ENCODE assay signal across 14 cellular contexts in genomic region chr2:33158482-33159003, GRCh38.
DNase-seq lines count a peak whose midpoint lies in the region; ATAC-seq and TF ChIP-seq lines count a peak whose summit lies in the region.
"Had no signal": no experiment of that assay in that cellular context is flagged by ENCODE, and none has a peak within 500 bp of the region (broad histone marks: within the 10 kb centered on the region; RNA-seq: fewer than 3 reads in every experiment).

No MANE protein-coding gene starts in this region.

- ATAC-seq in foreskin keratinocyte (peak; percentile 95), GM19397 (IDR thresholded peaks at IDR 0.05; ENCODE audit: unreplicated experiment) (no peak)

- no peaks in the 10 kb centered on the region for H3K36me3 Mint-ChIP-seq in activated T-cell treated with anti-CD3 and anti-CD28 coated beads, Interleukin-2, amount 50 U/mL, for 24 hours (ENCODE audit: low read depth)

- H3K27me3 ChIP-seq in adipocyte (replicated peaks; ENCODE audit: control insufficient read depth, insufficient read depth, low read length) (no peaks in the 10 kb centered on the region), foreskin keratinocyte (no peaks in the 10 kb centered on the region), stomach smooth muscle (ENCODE audit: control insufficient read depth in 1 of 2, insufficient read depth in 2 of 2, low read length in 2 of 2) (no peaks in the 10 kb centered on the region)
- H3K27me3 ChIP-seq: neutrophil had no signal

- H3K9ac ChIP-seq in adipocyte (ENCODE audit: low read length) (peak overlapping the region; percentile 4), stomach smooth muscle (ENCODE audit: low read length in 2 of 2) (peak overlapping the region in 1 of 2 donors; percentile 64)

- H3K27me3 Mint-ChIP-seq in activated T-cell treated with anti-CD3 and anti-CD28 coated beads, Interleukin-2, amount 50 U/mL, for 24 hours, result no peaks in the 10 kb centered on the region

- H3K4me3 ChIP-seq in adipocyte (ENCODE audit: low read length), result no peak overlapping the region
- H3K4me3 ChIP-seq in stomach smooth muscle (ENCODE audit: low read length in 2 of 2), result peak overlapping the region; percentile 0 to 23

- no peak for DNase-seq in activated T-cell treated with anti-CD3 and anti-CD28 coated beads, Interleukin-2, amount 50 U/mL, for 24 hours
- DNase-seq in activated T-cell treated with anti-CD3 and anti-CD28 coated beads, Interleukin-2, amount 50 U/mL, for 1 hour, result no peak
- peak; percentile 77 for DNase-seq in adipocyte (ENCODE audit: low read depth)
- DNase-seq in foreskin keratinocyte, result peak; percentile 37 to 75
- DNase-seq in stimulated activated CD4-positive, alpha-beta T cell treated with anti-CD3 and anti-CD28 coated beads, Interleukin-15, amount 100 ng/mL, for 24 hours, result no peak
- DNase-seq in iPS-NIHi11 (ENCODE audit: low spot score), result no peak
- DNase-seq: cortex of kidney, DMS79, NCI-H2029 treated with DMSO at 0.1 percent for 48 hours, OCI-M1 had no signal

- no peak overlapping the region for H3K27ac ChIP-seq in foreskin keratinocyte
- peak overlapping the region; percentile 89 for H3K27ac ChIP-seq in stomach smooth muscle (ENCODE audit: low read length)
- H3K27ac ChIP-seq: 22Rv1, neutrophil had no signal

- H3K4me1 ChIP-seq in adipocyte (ENCODE audit: control insufficient read depth, insufficient read depth, low read length), result peaks cover 19% of the 10 kb centered on the region
- H3K4me1 ChIP-seq in foreskin keratinocyte, result peaks cover 12% of the 10 kb centered on the region
- peaks cover 30% of the 10 kb centered on the region for H3K4me1 ChIP-seq in stomach smooth muscle (ENCODE audit: control insufficient read depth, insufficient read depth, low read length)

- H3K9me3 Mint-ChIP-seq in activated T-cell treated with anti-CD3 and anti-CD28 coated beads, Interleukin-2, amount 50 U/mL, for 24 hours, result no peaks in the 10 kb centered on the region

- no peak overlapping the region for H3K4me3 Mint-ChIP-seq in activated T-cell treated with anti-CD3 and anti-CD28 coated beads, Interleukin-2, amount 50 U/mL, for 24 hours

- H3K27ac Mint-ChIP-seq in activated T-cell treated with anti-CD3 and anti-CD28 coated beads, Interleukin-2, amount 50 U/mL, for 24 hours, result peak overlapping the region; percentile 87

- H3K36me3 ChIP-seq in adipocyte (ENCODE audit: control insufficient read depth, insufficient read depth, low read length, severe bottlenecking), result no peaks in the 10 kb centered on the region
- H3K36me3 ChIP-seq in stomach smooth muscle (ENCODE audit: control insufficient read depth in 2 of 2, insufficient read depth in 2 of 2, low read length in 2 of 2), result no peaks in the 10 kb centered on the region
- H3K36me3 ChIP-seq: neutrophil had no signal

- peaks cover 6% of the 10 kb centered on the region for H3K4me1 Mint-ChIP-seq in activated T-cell treated with anti-CD3 and anti-CD28 coated beads, Interleukin-2, amount 50 U/mL, for 24 hours (ENCODE audit: low read depth)

- TF ChIP-seq CTCF in foreskin keratinocyte (conservative IDR thresholded peaks at IDR 0.05), result no peak

- H3K9me3 ChIP-seq in adipocyte (ENCODE audit: control insufficient read depth, low read length) (no peaks in the 10 kb centered on the region), stomach smooth muscle (ENCODE audit: control insufficient read depth in 2 of 2, low read length in 2 of 2) (no peaks in the 10 kb centered on the region)
- H3K9me3 ChIP-seq: neutrophil had no signal

Comparison
In these comparisons a context has a peak if more than half of its experiments do, and no peak if none do; other contexts are left out.
1. DNase-seq: peak in adipocyte (single experiment) and foreskin keratinocyte (2 of 2); none in activated T-cell treated with anti-CD3 and anti-CD28 coated beads, Interleukin-2, amount 50 U/mL, for 24 hours (single experiment), activated T-cell treated with anti-CD3 and anti-CD28 coated beads, Interleukin-2, amount 50 U/mL, for 1 hour (single experiment), stimulated activated CD4-positive, alpha-beta T cell treated with anti-CD3 and anti-CD28 coated beads, Interleukin-15, amount 100 ng/mL, for 24 hours (single experiment) and iPS-NIHi11 (single experiment).